19 cellular contexts compared by ENCODE assay signal in the genomic region with DNA sequence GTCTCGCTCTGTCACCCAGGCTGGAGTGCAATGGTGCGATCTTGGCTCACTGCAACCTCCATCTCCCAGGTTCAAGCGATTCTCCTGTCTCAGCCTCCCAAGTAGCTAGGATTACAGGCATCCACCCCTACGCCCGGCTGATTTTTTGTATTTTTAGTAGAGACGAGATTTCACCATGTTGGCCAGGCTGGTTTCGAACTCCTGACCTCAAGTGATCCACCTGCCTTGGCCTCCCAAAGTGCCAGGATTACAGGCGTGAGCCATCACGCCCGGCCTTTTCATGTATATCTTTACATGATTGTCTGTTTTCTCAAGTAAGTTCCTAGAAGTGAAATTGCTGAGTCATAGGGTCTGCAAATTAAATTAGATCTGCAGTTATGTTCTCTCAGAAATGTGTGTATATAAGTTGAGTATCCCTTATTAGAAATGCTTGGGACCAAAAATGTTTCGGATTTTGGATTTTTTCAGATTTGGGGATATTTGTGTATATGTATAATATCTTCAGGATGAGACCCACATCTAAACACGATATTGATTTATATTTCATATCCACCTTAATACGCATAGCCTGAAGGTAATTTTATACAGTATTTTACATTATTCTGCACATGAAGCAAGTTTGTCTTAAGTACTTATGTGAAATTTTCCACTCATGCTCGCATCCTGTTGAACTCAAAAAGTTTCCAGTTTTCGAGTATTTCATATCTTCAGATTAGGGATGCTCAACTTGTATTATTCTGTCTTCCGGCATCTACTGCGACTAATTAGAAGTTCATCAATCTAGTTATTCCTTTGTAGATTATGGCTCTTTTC. TPM values are rescaled to one million over a fixed set of nuclear protein-coding genes. Genes with fewer than 3 reads are reported as not detected.
DNase-seq lines count a peak whose midpoint lies in the region; ATAC-seq lines count a peak whose summit lies in the region.
"Had no signal": no experiment of that assay in that cellular context is flagged by ENCODE, and none has a peak within 500 bp of the region (broad histone marks: within the 10 kb centered on the region; RNA-seq: fewer than 3 reads in every experiment).

No MANE protein-coding gene starts in this region.

- ATAC-seq in naive thymus-derived CD4-positive, alpha-beta T cell, result no peak
- ATAC-seq: heart left ventricle, WTC11 had no signal

- no peak overlapping the region for H3K4me3 ChIP-seq in naive thymus-derived CD4-positive, alpha-beta T cell (ENCODE audit: low read length)
- no peak overlapping the region for H3K4me3 ChIP-seq in H7 (ENCODE audit: insufficient read depth, low read depth, low read length)
- H3K4me3 ChIP-seq: heart left ventricle, lung, suprapubic skin had no signal

- intact Hi-C loops in activated T-helper 1 cell treated with anti-CD3 and anti-CD28 coated beads, Interleukin-12 subunit alpha, Interleukin-12 subunit beta, Interleukin-2, Interleukin-4 antibody, amounts not matched to agents 30 ng/mL and 10 ng/mL and 1 ng/mL, durations not matched to agents 14 hours and 24 hours and 36 hours (cut with micrococcal nuclease), result loop anchor here (2.0 kb wide), 1 partner anchor 15 kb away; no protein-coding TSS in a partner anchor
- intact Hi-C loops in naive thymus-derived CD4-positive, alpha-beta T cell (cut with micrococcal nuclease), result loop anchor here in 1 of 2 donors (1.0 to 2.0 kb wide), 2 partner anchors 8 to 15 kb away; no protein-coding TSS in a partner anchor

- peaks cover 83% of the 10 kb centered on the region for H3K4me1 Mint-ChIP-seq in activated T-cell treated with anti-CD3 and anti-CD28 coated beads, Interleukin-2, amount 50 U/mL, for 24 hours (ENCODE audit: low read depth)
- H3K4me1 Mint-ChIP-seq in activated T-helper 1 cell treated with anti-CD3 and anti-CD28 coated beads, Interleukin-12 subunit alpha, Interleukin-12 subunit beta, Interleukin-2, Interleukin-4 antibody, amounts not matched to agents 30 ng/mL and 10 ng/mL and 1 ng/mL, durations not matched to agents 14 hours and 24 hours and 36 hours (ENCODE audit: low read depth), result peaks cover 81% of the 10 kb centered on the region
- H3K4me1 Mint-ChIP-seq in naive thymus-derived CD4-positive, alpha-beta T cell, result peaks cover 39 to 86% (median 75%) of the 10 kb centered on the region in 7 donors

- H3K36me3 Mint-ChIP-seq in activated T-cell treated with anti-CD3 and anti-CD28 coated beads, Interleukin-2, amount 50 U/mL, for 24 hours (ENCODE audit: low read depth), result peaks cover 83% of the 10 kb centered on the region
- H3K36me3 Mint-ChIP-seq in activated T-helper 1 cell treated with anti-CD3 and anti-CD28 coated beads, Interleukin-12 subunit alpha, Interleukin-12 subunit beta, Interleukin-2, Interleukin-4 antibody, amounts not matched to agents 30 ng/mL and 10 ng/mL and 1 ng/mL, durations not matched to agents 14 hours and 24 hours and 36 hours (ENCODE audit: low read depth), result peaks cover 43% of the 10 kb centered on the region
- peaks cover 11 to 43% (median 30%) of the 10 kb centered on the region in 5 donors for H3K36me3 Mint-ChIP-seq in naive thymus-derived CD4-positive, alpha-beta T cell

- no peaks in the 10 kb centered on the region for H3K27me3 Mint-ChIP-seq in activated T-cell treated with anti-CD3 and anti-CD28 coated beads, Interleukin-2, amount 50 U/mL, for 24 hours
- no peaks in the 10 kb centered on the region for H3K27me3 Mint-ChIP-seq in activated T-helper 1 cell treated with anti-CD3 and anti-CD28 coated beads, Interleukin-12 subunit alpha, Interleukin-12 subunit beta, Interleukin-2, Interleukin-4 antibody, amounts not matched to agents 30 ng/mL and 10 ng/mL and 1 ng/mL, durations not matched to agents 14 hours and 24 hours and 36 hours (ENCODE audit: insufficient read depth)
- no peaks in the 10 kb centered on the region for H3K27me3 Mint-ChIP-seq in naive thymus-derived CD4-positive, alpha-beta T cell
- H3K27me3 Mint-ChIP-seq: naive thymus-derived CD8-positive, alpha-beta T cell had no signal

- no peak overlapping the region for H3K27ac ChIP-seq in naive thymus-derived CD4-positive, alpha-beta T cell (ENCODE audit: low read depth, low read length)
- H3K27ac ChIP-seq: heart left ventricle, suprapubic skin had no signal

- peaks cover 12 to 18% of the 10 kb centered on the region in 2 donors for H3K4me1 ChIP-seq in naive thymus-derived CD4-positive, alpha-beta T cell (ENCODE audit: control insufficient read depth in 2 of 2, insufficient read depth in 2 of 2, low read length in 2 of 2)
- H3K4me1 ChIP-seq: suprapubic skin had no signal

- H3K27ac Mint-ChIP-seq in activated T-cell treated with anti-CD3 and anti-CD28 coated beads, Interleukin-2, amount 50 U/mL, for 24 hours, result peak overlapping the region; percentile 83
- peak overlapping the region; percentile 57 for H3K27ac Mint-ChIP-seq in activated T-helper 1 cell treated with anti-CD3 and anti-CD28 coated beads, Interleukin-12 subunit alpha, Interleukin-12 subunit beta, Interleukin-2, Interleukin-4 antibody, amounts not matched to agents 30 ng/mL and 10 ng/mL and 1 ng/mL, durations not matched to agents 14 hours and 24 hours and 36 hours
- H3K27ac Mint-ChIP-seq in naive thymus-derived CD4-positive, alpha-beta T cell, result peak overlapping the region in 7 of 9 donors; percentile 1 to 79 (median 64)
- H3K27ac Mint-ChIP-seq: WTC11 had no signal

- H3K4me3 Mint-ChIP-seq in activated T-cell treated with anti-CD3 and anti-CD28 coated beads, Interleukin-2, amount 50 U/mL, for 24 hours, result peak overlapping the region; percentile 12
- peak overlapping the region; percentile 10 for H3K4me3 Mint-ChIP-seq in activated T-helper 1 cell treated with anti-CD3 and anti-CD28 coated beads, Interleukin-12 subunit alpha, Interleukin-12 subunit beta, Interleukin-2, Interleukin-4 antibody, amounts not matched to agents 30 ng/mL and 10 ng/mL and 1 ng/mL, durations not matched to agents 14 hours and 24 hours and 36 hours
- H3K4me3 Mint-ChIP-seq in naive thymus-derived CD4-positive, alpha-beta T cell, result peak overlapping the region in 7 of 10 donors; percentile 1 to 52 (median 34)
- H3K4me3 Mint-ChIP-seq: WTC11 had no signal

- H3K36me3 ChIP-seq in naive thymus-derived CD4-positive, alpha-beta T cell (ENCODE audit: control insufficient read depth in 2 of 3, insufficient read depth in 3 of 3, low read length in 3 of 3), result no peaks in the 10 kb centered on the region
- no peaks in the 10 kb centered on the region for H3K36me3 ChIP-seq in H7 (replicated peaks; ENCODE audit: control insufficient read depth, insufficient read depth, low read length)
- H3K36me3 ChIP-seq: heart left ventricle, suprapubic skin had no signal

- peaks cover 0 to 5% (median 5%) of the 10 kb centered on the region in 3 experiments for H3K9me3 ChIP-seq in naive thymus-derived CD4-positive, alpha-beta T cell (ENCODE audit: control insufficient read depth in 2 of 3, low read length in 3 of 3)
- H3K9me3 ChIP-seq: heart left ventricle, suprapubic skin had no signal

- POLR2A ChIA-PET in naive thymus-derived CD4-positive, alpha-beta T cell (lab: Charles Lee), result interaction anchor here (1.0 kb wide), 1 partner anchor 19 kb away, joined by 3 read pairs; no protein-coding TSS in a partner anchor

- CTCF ChIA-PET in naive thymus-derived CD4-positive, alpha-beta T cell (lab: Charles Lee), result no interaction called here

- peaks cover 15% of the 10 kb centered on the region for H3K9me3 Mint-ChIP-seq in activated T-cell treated with anti-CD3 and anti-CD28 coated beads, Interleukin-2, amount 50 U/mL, for 24 hours
- H3K9me3 Mint-ChIP-seq in activated T-helper 1 cell treated with anti-CD3 and anti-CD28 coated beads, Interleukin-12 subunit alpha, Interleukin-12 subunit beta, Interleukin-2, Interleukin-4 antibody, amounts not matched to agents 30 ng/mL and 10 ng/mL and 1 ng/mL, durations not matched to agents 14 hours and 24 hours and 36 hours, result peaks cover 5% of the 10 kb centered on the region
- peaks cover 0 to 19% (median 7%) of the 10 kb centered on the region in 11 donors for H3K9me3 Mint-ChIP-seq in naive thymus-derived CD4-positive, alpha-beta T cell

- no peaks in the 10 kb centered on the region for H3K27me3 ChIP-seq in naive thymus-derived CD4-positive, alpha-beta T cell (ENCODE audit: control insufficient read depth in 2 of 2, insufficient read depth in 2 of 2, low read length in 2 of 2)
- H3K27me3 ChIP-seq in H7 (ENCODE audit: control insufficient read depth, insufficient read depth, low read length), result no peaks in the 10 kb centered on the region
- H3K27me3 ChIP-seq: heart left ventricle, suprapubic skin had no signal

- DNase-seq in activated T-cell treated with anti-CD3 and anti-CD28 coated beads, Interleukin-2, amount 50 U/mL, for 24 hours, result no peak
- DNase-seq in activated T-cell treated with anti-CD3 and anti-CD28 coated beads for 4 hours (no peak), MV-4-11 (lab: John Stamatoyannopoulos, UW) (peak; percentile 40), NCI-H2196 treated with DMSO at 0.1 percent for 48 hours (lab: John Stamatoyannopoulos, UW; ENCODE audit: unreplicated experiment) (no peak), H7 (no peak), hepatic stellate cell (ENCODE audit: low spot score) (no peak)
- no peak for DNase-seq in activated T-helper 1 cell treated with anti-CD3 and anti-CD28 coated beads, Interleukin-12 subunit alpha, Interleukin-12 subunit beta, Interleukin-2, Interleukin-4 antibody, amounts not matched to agents 30 ng/mL and 10 ng/mL and 1 ng/mL, durations not matched to agents 14 hours and 24 hours and 36 hours (ENCODE audit: low spot score)
- no peak for DNase-seq in naive thymus-derived CD4-positive, alpha-beta T cell
- DNase-seq: amniotic stem cell; caudate nucleus; effector CD8-positive, alpha-beta T cell; heart left ventricle; naive thymus-derived CD8-positive, alpha-beta T cell; NCI-H1930; stimulated activated CD4-positive, alpha-beta T cell treated with anti-CD3 and anti-CD28 coated beads, Interleukin-4, amount 100 ng/mL, for 1 hour had no signal

RNA-seq across cellular contexts. Expression of gene TAB2, which starts 40.4 kb away (rescaled TPM):
- total RNA-seq in activated T-helper 1 cell treated with anti-CD3 and anti-CD28 coated beads, Interleukin-12 subunit alpha, Interleukin-12 subunit beta, Interleukin-2, Interleukin-4 antibody, amounts not matched to agents 30 ng/mL and 10 ng/mL and 1 ng/mL, durations not matched to agents 14 hours and 24 hours and 36 hours, result 154 and 157 TPM in 2 replicates
- 100 to 1,000 TPM in 4 of 5 experiments, 10 to 100 TPM in 1; 98.3 to 234 (median 119) TPM for total RNA-seq in naive thymus-derived CD4-positive, alpha-beta T cell
- polyA plus RNA-seq in naive thymus-derived CD4-positive, alpha-beta T cell, result 10 to 100 TPM; 15.7 to 17.5 TPM
- total RNA-seq in H7 (2014; rRNA removed; shearing (Covaris generic)), result 25.5 and 34.1 TPM in 2 replicates

RNA-seq across cellular contexts. Expression of gene SUMO4, which starts 42.1 kb away (rescaled TPM):
- total RNA-seq in activated T-helper 1 cell treated with anti-CD3 and anti-CD28 coated beads, Interleukin-12 subunit alpha, Interleukin-12 subunit beta, Interleukin-2, Interleukin-4 antibody, amounts not matched to agents 30 ng/mL and 10 ng/mL and 1 ng/mL, durations not matched to agents 14 hours and 24 hours and 36 hours, result 11.6 and 12.0 TPM in 2 replicates
- 10 to 100 TPM in 2 of 5 experiments, 1 to 10 TPM in 3; 5.0 to 19.9 (median 7.4) TPM for total RNA-seq in naive thymus-derived CD4-positive, alpha-beta T cell
- 1 to 10 TPM in 1 of 2 donors, under 1 TPM in 1; 0.36 to 2.0 TPM for polyA plus RNA-seq in naive thymus-derived CD4-positive, alpha-beta T cell
- total RNA-seq in H7 (2014; rRNA removed; shearing (Covaris generic)), result 0.48 and 0.87 TPM in 2 replicates
- polyA plus RNA-seq: fibroblast of lung had no signal
